In genomic region chr15:47405768-47406167, GRCh38 we compare ENCODE assay signal across 20 cellular contexts.
DNase-seq lines count a peak whose midpoint lies in the region; ATAC-seq and TF ChIP-seq lines count a peak whose summit lies in the region.
"Had no signal": no experiment of that assay in that cellular context is flagged by ENCODE, and none has a peak within 500 bp of the region (broad histone marks: within the 10 kb centered on the region; RNA-seq: fewer than 3 reads in every experiment).

No MANE protein-coding gene starts in this region.

- no peak for TF ChIP-seq EP300 in neural cell (conservative IDR thresholded peaks at IDR 0.05; ENCODE audit: poor library complexity, severe bottlenecking)

- H3K27ac Mint-ChIP-seq in WTC11: no peak overlapping the region
- H3K27ac Mint-ChIP-seq: CD14-positive monocyte; T-helper 1 cell treated with Interleukin-12 subunit alpha and Interleukin-12 subunit beta and Interleukin-4 antibody, amounts not matched to agents 30 μg/mL and 1 μg/mL, for 36 hours had no signal

- H3K9ac ChIP-seq in neural cell (ENCODE audit: low read length): no peak overlapping the region

- CTCF ChIA-PET in WTC11 (lab: Charles Lee): interaction anchor here (0.8 to 4.3 kb wide), 5 partner anchors 22 to 209 kb away, joined by 3 to 35 read pairs (median 13); no protein-coding TSS in a partner anchor

- no peaks in the 10 kb centered on the region for H3K9me3 ChIP-seq in neural cell (ENCODE audit: low read length)

- DNase-seq in DMS 273 (lab: John Stamatoyannopoulos, UW; ENCODE audit: unreplicated experiment): peak; percentile 70
- DNase-seq in DMS 273 treated with DMSO at 0.1 percent for 48 hours (lab: John Stamatoyannopoulos, UW): no peak
- peak; percentile 1 for DNase-seq in NCI-H146 treated with DMSO at 0.1 percent for 48 hours (lab: John Stamatoyannopoulos, UW; ENCODE audit: unreplicated experiment)
- no peak for DNase-seq in WTC11 (ENCODE audit: low spot score)
- no peak for DNase-seq in stimulated activated CD4-positive, alpha-beta T cell treated with anti-CD3 and anti-CD28 coated beads, Interleukin-12 subunit alpha, Interleukin-12 subunit beta, amount 100 ng/mL, for 4 hours
- no peak for DNase-seq in activated CD8-positive, alpha-beta memory T cell treated with anti-CD3 and anti-CD28 coated beads, Interleukin-2, amount 50 U/mL, for 4 hours
- DNase-seq: COR-L47, DMS153, GF-D8, HCEC 1CT, NCI-H1105, NCI-H1930, NCI-H2171 treated with DMSO at 0.1 percent for 48 hours, NCI-H510A, PC-9 had no signal

- H3K4me3 ChIP-seq in neural cell (ENCODE audit: low read length): peak overlapping the region; percentile 17
- H3K4me3 ChIP-seq: PC-9 had no signal

- peaks cover 12% of the 10 kb centered on the region for H3K79me2 ChIP-seq in neural cell (replicated peaks; ENCODE audit: insufficient read depth, low read length)

- H3K36me3 Mint-ChIP-seq in WTC11: no peaks in the 10 kb centered on the region
- H3K36me3 Mint-ChIP-seq: CD14-positive monocyte had no signal

- no peaks in the 10 kb centered on the region for H3K9me3 Mint-ChIP-seq in WTC11
- H3K9me3 Mint-ChIP-seq: T-helper 1 cell treated with Interleukin-12 subunit alpha and Interleukin-12 subunit beta and Interleukin-4 antibody, amounts not matched to agents 30 μg/mL and 1 μg/mL, for 36 hours had no signal

- H3K27me3 Mint-ChIP-seq in WTC11 (ENCODE audit: low read depth): no peaks in the 10 kb centered on the region; the same call in none of the 2 replicates

- H3K4me2 ChIP-seq in neural cell (ENCODE audit: low read length): no peak overlapping the region
- H3K4me2 ChIP-seq: PC-9 had no signal

- H4K20me1 ChIP-seq in neural cell (ENCODE audit: insufficient read depth): no peaks in the 10 kb centered on the region

- H3K4me1 Mint-ChIP-seq in WTC11: peaks cover 64% of the 10 kb centered on the region
- H3K4me1 Mint-ChIP-seq: CD14-positive monocyte had no signal

- H3K9me2 ChIP-seq in neural cell (ENCODE audit: insufficient read depth, low read length): no peaks in the 10 kb centered on the region

- H3K36me3 ChIP-seq in neural cell (ENCODE audit: insufficient read depth, low read length): no peaks in the 10 kb centered on the region

- no peaks in the 10 kb centered on the region for H3K27me3 ChIP-seq in neural cell (ENCODE audit: insufficient read depth, low read depth, low read length)

- POLR2A ChIA-PET in WTC11 (lab: Charles Lee): no interaction called here

- peak overlapping the region; percentile 58 for H3K27ac ChIP-seq in neural cell (ENCODE audit: low read length)
- H3K27ac ChIP-seq: 22Rv1, PC-9 had no signal

- no peak for TF ChIP-seq RAD21 in neural cell (conservative IDR thresholded peaks at IDR 0.05)

- no peak overlapping the region for H3K4me3 Mint-ChIP-seq in WTC11
- H3K4me3 Mint-ChIP-seq: CD14-positive monocyte; T-helper 1 cell treated with Interleukin-12 subunit alpha and Interleukin-12 subunit beta and Interleukin-4 antibody, amounts not matched to agents 30 μg/mL and 1 μg/mL, for 36 hours had no signal

- H3F3A ChIP-seq in neural cell (ENCODE audit: insufficient read depth, low read length, poor library complexity, severe bottlenecking): no peaks in the 10 kb centered on the region

- TF ChIP-seq CTCF in WTC11 (IDR thresholded peaks at IDR 0.05): no peak
- TF ChIP-seq CTCF in neural cell (IDR thresholded peaks at IDR 0.05; ENCODE audit: poor library complexity, severe bottlenecking): no peak

- peak; percentile 60 for ATAC-seq in WTC11
- no peak for ATAC-seq in GM18909 (IDR thresholded peaks at IDR 0.05; ENCODE audit: poor library complexity, unreplicated experiment)

- H2AFZ ChIP-seq in neural cell (ENCODE audit: low read depth, low read length): no peak overlapping the region
- H2AFZ ChIP-seq: PC-9 had no signal

TF ChIP-seq in WTC11, 78 proteins besides CTCF, POLR2A, EP300 and RAD21:
- peak; percentile 75 for TF ChIP-seq MAX (CRISPR knock-in tag; IDR thresholded peaks at IDR 0.05)
- TF ChIP-seq ESRRA (CRISPR knock-in tag; IDR thresholded peaks at IDR 0.05; ENCODE audit: borderline replicate concordance): no peak
- TF ChIP-seq MYBL2 (CRISPR knock-in tag; IDR thresholded peaks at IDR 0.05): no peak
- 0 out of 2 replicates have a peak, but pooled peaks have one; percentile 17 for TF ChIP-seq ZNF281 (CRISPR knock-in tag; IDR thresholded peaks at IDR 0.05)

TF ChIP-seq in neural cell, 6 proteins besides CTCF, POLR2A, EP300 and RAD21:
- TF ChIP-seq MXI1 (conservative IDR thresholded peaks at IDR 0.05; ENCODE audit: poor library complexity, severe bottlenecking) (peak; percentile 13), REST (IDR thresholded peaks at IDR 0.05; ENCODE audit: borderline replicate concordance) (no peak)

Comparison
In these comparisons a context has a peak if more than half of its experiments do, and no peak if none do; other contexts are left out.
1. DNase-seq: peak in DMS 273 (single experiment) and NCI-H146 treated with DMSO at 0.1 percent for 48 hours (single experiment); none in DMS 273 treated with DMSO at 0.1 percent for 48 hours (single experiment), WTC11 (single experiment), stimulated activated CD4-positive, alpha-beta T cell treated with anti-CD3 and anti-CD28 coated beads, Interleukin-12 subunit alpha, Interleukin-12 subunit beta, amount 100 ng/mL, for 4 hours (single experiment) and activated CD8-positive, alpha-beta memory T cell treated with anti-CD3 and anti-CD28 coated beads, Interleukin-2, amount 50 U/mL, for 4 hours (single experiment).